14 cellular contexts compared by ENCODE assay signal in genomic region chr10:103578782-103579382, GRCh38.
DNase-seq lines count a peak whose midpoint lies in the region; ATAC-seq and TF ChIP-seq lines count a peak whose summit lies in the region.
"Had no signal": no experiment of that assay in that cellular context is flagged by ENCODE, and none has a peak within 500 bp of the region (broad histone marks: within the 10 kb centered on the region; RNA-seq: fewer than 3 reads in every experiment).

No MANE protein-coding gene starts in this region.

- no peaks in the 10 kb centered on the region for H3K9me3 Mint-ChIP-seq in progenitor cell of endocrine pancreas (ENCODE audit: low read depth)
- H3K9me3 Mint-ChIP-seq in stimulated activated effector memory CD8-positive, alpha-beta T cell treated with anti-CD3 and anti-CD28 coated beads, Interleukin-12 subunit alpha, Interleukin-12 subunit beta, amount 100 ng/mL, for 72 hours, result no peaks in the 10 kb centered on the region
- H3K9me3 Mint-ChIP-seq: CD4-positive, alpha-beta memory T cell; T-helper 1 cell treated with Interleukin-12 subunit alpha and Interleukin-12 subunit beta and Interleukin-4 antibody, amounts not matched to agents 30 μg/mL and 1 μg/mL, for 36 hours had no signal

- H3K27ac Mint-ChIP-seq in progenitor cell of endocrine pancreas, result peak overlapping the region; percentile 90
- H3K27ac Mint-ChIP-seq in stimulated activated effector memory CD8-positive, alpha-beta T cell treated with anti-CD3 and anti-CD28 coated beads, Interleukin-12 subunit alpha, Interleukin-12 subunit beta, amount 100 ng/mL, for 72 hours, result no peak overlapping the region
- H3K27ac Mint-ChIP-seq: activated CD8-positive, alpha-beta T cell treated with anti-CD3 and anti-CD28 coated beads, Interleukin-2, amount 10 ng/mL, durations not matched to agents 7 days and 5 days; T-helper 1 cell treated with Interleukin-12 subunit alpha and Interleukin-12 subunit beta and Interleukin-4 antibody, amounts not matched to agents 30 μg/mL and 1 μg/mL, for 36 hours had no signal

- H3K27ac ChIP-seq in VCaP, result peak overlapping the region; percentile 90

- DNase-seq in progenitor cell of endocrine pancreas (ENCODE audit: low spot score, unreplicated experiment), result no peak
- DNase-seq in activated CD4-positive, alpha-beta T cell treated with anti-CD3 and anti-CD28 coated beads for 4 hours, result no peak
- DNase-seq in activated CD4-positive, CD25-positive, alpha-beta regulatory T cell treated with anti-CD3 and anti-CD28 coated beads, Interleukin-2, amount 50 U/mL, for 72 hours, result no peak
- DNase-seq in hypothalamus (lab: John Stamatoyannopoulos, UW), result no peak
- DNase-seq in stimulated activated effector memory CD8-positive, alpha-beta T cell treated with anti-CD3 and anti-CD28 coated beads, Interleukin-12 subunit alpha, Interleukin-12 subunit beta, amount 100 ng/mL, for 72 hours (ENCODE audit: low spot score in 2 of 2), result no peak
- DNase-seq: activated CD8-positive, alpha-beta T cell treated with anti-CD3 and anti-CD28 coated beads, Interleukin-2, amount 10 ng/mL, durations not matched to agents 7 days and 5 days; activated naive CD4-positive, alpha-beta T cell treated with Interleukin-2 at 50 U/mL for 16 hours; CD4-positive, alpha-beta memory T cell; NCI-H1436 treated with DMSO at 0.1 percent for 48 hours; retina had no signal

- no peak for TF ChIP-seq CTCF in VCaP (conservative IDR thresholded peaks at IDR 0.05)
- no peak for TF ChIP-seq CTCF in progenitor cell of endocrine pancreas (IDR thresholded peaks at IDR 0.05; ENCODE audit: unreplicated experiment)

- ATAC-seq in GM18867 (IDR thresholded peaks at IDR 0.05; ENCODE audit: unreplicated experiment) (peak; percentile 75), HG02763 (IDR thresholded peaks at IDR 0.05; ENCODE audit: unreplicated experiment) (peak; percentile 61)
- ATAC-seq in stimulated activated effector memory CD8-positive, alpha-beta T cell treated with anti-CD3 and anti-CD28 coated beads, Interleukin-12 subunit alpha, Interleukin-12 subunit beta, amount 100 ng/mL, for 72 hours, result no peak
- ATAC-seq: activated CD8-positive, alpha-beta T cell treated with anti-CD3 and anti-CD28 coated beads, Interleukin-2, amount 10 ng/mL, durations not matched to agents 7 days and 5 days had no signal

- H3K27me3 Mint-ChIP-seq in progenitor cell of endocrine pancreas, result no peaks in the 10 kb centered on the region

- H3K36me3 Mint-ChIP-seq in progenitor cell of endocrine pancreas (ENCODE audit: insufficient read depth), result peaks cover 2% of the 10 kb centered on the region
- no peaks in the 10 kb centered on the region for H3K36me3 Mint-ChIP-seq in stimulated activated effector memory CD8-positive, alpha-beta T cell treated with anti-CD3 and anti-CD28 coated beads, Interleukin-12 subunit alpha, Interleukin-12 subunit beta, amount 100 ng/mL, for 72 hours
- H3K36me3 Mint-ChIP-seq: CD4-positive, alpha-beta memory T cell had no signal

- no peak overlapping the region for H3K4me3 Mint-ChIP-seq in progenitor cell of endocrine pancreas (ENCODE audit: low read depth)
- H3K4me3 Mint-ChIP-seq in stimulated activated effector memory CD8-positive, alpha-beta T cell treated with anti-CD3 and anti-CD28 coated beads, Interleukin-12 subunit alpha, Interleukin-12 subunit beta, amount 100 ng/mL, for 72 hours, result no peak overlapping the region
- H3K4me3 Mint-ChIP-seq: activated CD8-positive, alpha-beta T cell treated with anti-CD3 and anti-CD28 coated beads, Interleukin-2, amount 10 ng/mL, durations not matched to agents 7 days and 5 days; CD4-positive, alpha-beta memory T cell; T-helper 1 cell treated with Interleukin-12 subunit alpha and Interleukin-12 subunit beta and Interleukin-4 antibody, amounts not matched to agents 30 μg/mL and 1 μg/mL, for 36 hours had no signal

- H3K4me1 Mint-ChIP-seq in progenitor cell of endocrine pancreas (ENCODE audit: low read depth), result peaks cover 52% of the 10 kb centered on the region
- peaks cover 3% of the 10 kb centered on the region for H3K4me1 Mint-ChIP-seq in stimulated activated effector memory CD8-positive, alpha-beta T cell treated with anti-CD3 and anti-CD28 coated beads, Interleukin-12 subunit alpha, Interleukin-12 subunit beta, amount 100 ng/mL, for 72 hours
